ENCODE assay signal across 11 cellular contexts in genomic region chr4:108045687-108046024, GRCh38. TPM values are rescaled to one million over a fixed set of nuclear protein-coding genes. Genes with fewer than 3 reads are reported as not detected.
DNase-seq lines count a peak whose midpoint lies in the region; ATAC-seq and TF ChIP-seq lines count a peak whose summit lies in the region.
"Had no signal": no experiment of that assay in that cellular context is flagged by ENCODE, and none has a peak within 500 bp of the region (broad histone marks: within the 10 kb centered on the region; RNA-seq: fewer than 3 reads in every experiment).

No MANE protein-coding gene starts in this region.

- WGBS in sigmoid colon, 2 donors, result 15 to 46% methylated on average over 3 of the region's 3 CpGs
- WGBS in transverse colon (ENCODE audit: low coverage in 1 of 2), 2 donors, result 35% methylated on average over 3 of the region's 3 CpGs; no CpG with 5 or more reads in 1 of the 2 donors

- intact Hi-C loops in activated CD8-positive, alpha-beta T cell treated with anti-CD3 and anti-CD28 coated beads for 36 hours (cut with micrococcal nuclease), result no loop called here
- intact Hi-C loops in sigmoid colon (cut with DNase I), result no loop called here
- intact Hi-C loops in transverse colon (cut with DNase I; ENCODE audit: low total_unique reads), result no loop called here

- peaks cover 2 to 30% of the 10 kb centered on the region in 2 donors for H3K36me3 Mint-ChIP-seq in activated T-cell treated with anti-CD3 and anti-CD28 coated beads, Interleukin-2, amount 50 U/mL, for 72 hours (ENCODE audit: insufficient read depth in 2 of 2)
- peaks cover 35% of the 10 kb centered on the region for H3K36me3 Mint-ChIP-seq in activated CD8-positive, alpha-beta T cell treated with anti-CD3 and anti-CD28 coated beads for 36 hours (ENCODE audit: low read depth)

- H3K9me3 Mint-ChIP-seq in activated T-cell treated with anti-CD3 and anti-CD28 coated beads, Interleukin-2, amount 50 U/mL, for 72 hours, result peaks cover 0 to 1% of the 10 kb centered on the region in 2 donors
- H3K9me3 Mint-ChIP-seq in activated CD8-positive, alpha-beta T cell treated with anti-CD3 and anti-CD28 coated beads for 36 hours, result no peaks in the 10 kb centered on the region

- H3K27ac Mint-ChIP-seq in activated T-cell treated with anti-CD3 and anti-CD28 coated beads, Interleukin-2, amount 50 U/mL, for 72 hours, result peak overlapping the region; percentile 97
- peak overlapping the region; percentile 72 for H3K27ac Mint-ChIP-seq in activated CD8-positive, alpha-beta T cell treated with anti-CD3 and anti-CD28 coated beads for 36 hours

- CTCF ChIA-PET in activated CD8-positive, alpha-beta T cell treated with anti-CD3 and anti-CD28 coated beads for 36 hours (lab: Charles Lee), result interaction anchor here (0.9 to 3.0 kb wide), 5 partner anchors 8 to 526 kb away, joined by 3 to 18 read pairs (median 5); no protein-coding TSS in a partner anchor

- peaks cover 0 to 21% (median 10%) of the 10 kb centered on the region in 4 donors for H3K4me1 ChIP-seq in sigmoid colon
- H3K4me1 ChIP-seq in transverse colon, result peaks cover 0 to 5% (median 4%) of the 10 kb centered on the region in 4 donors

- H3K4me3 Mint-ChIP-seq in activated T-cell treated with anti-CD3 and anti-CD28 coated beads, Interleukin-2, amount 50 U/mL, for 72 hours, result peak overlapping the region; percentile 53 to 65
- no peak overlapping the region for H3K4me3 Mint-ChIP-seq in activated CD8-positive, alpha-beta T cell treated with anti-CD3 and anti-CD28 coated beads for 36 hours

- POLR2A ChIA-PET in activated CD8-positive, alpha-beta T cell treated with anti-CD3 and anti-CD28 coated beads for 36 hours (lab: Charles Lee), result interaction anchor here (0.6 to 2.9 kb wide), 6 partner anchors 15 to 127 kb away, joined by 3 to 8 read pairs (median 4); no protein-coding TSS in a partner anchor

- H3K4me3 ChIP-seq in foreskin fibroblast (ENCODE audit: low read depth in 1 of 2, low read length in 2 of 2) (no peak overlapping the region), sigmoid colon (no peak overlapping the region), transverse colon (no peak overlapping the region)
- H3K4me3 ChIP-seq: gastrocnemius medialis had no signal

- TF ChIP-seq EP300 in sigmoid colon (IDR thresholded peaks at IDR 0.05) (no peak), transverse colon (IDR thresholded peaks at IDR 0.05; ENCODE audit: low read depth) (no peak)

- peak; percentile 44 to 57 for DNase-seq in activated T-cell treated with anti-CD3 and anti-CD28 coated beads, Interleukin-2, amount 50 U/mL, for 72 hours
- no peak for DNase-seq in activated T-cell treated with anti-CD3 and anti-CD28 coated beads for 4 hours
- peak; percentile 45 for DNase-seq in activated CD8-positive, alpha-beta T cell treated with anti-CD3 and anti-CD28 coated beads for 36 hours
- DNase-seq in foreskin fibroblast, result peak; percentile 45 to 78
- DNase-seq in sigmoid colon, result no peak
- DNase-seq in transverse colon, result no peak
- DNase-seq in SK-N-DZ (ENCODE audit: low spot score), result no peak
- DNase-seq in T-helper 9 cell, result no peak
- DNase-seq: activated CD4-positive, alpha-beta T cell treated with anti-CD3 and anti-CD28 coated beads for 4 hours; stimulated activated CD4-positive, alpha-beta T cell treated with anti-CD3 and anti-CD28 coated beads, Interleukin-12 subunit alpha, Interleukin-12 subunit beta, amount 100 ng/mL, for 4 hours had no signal

- no peak for TF ChIP-seq CTCF in activated CD8-positive, alpha-beta T cell treated with anti-CD3 and anti-CD28 coated beads for 36 hours (IDR thresholded peaks at IDR 0.05)
- TF ChIP-seq CTCF in foreskin fibroblast (IDR thresholded peaks at IDR 0.05; ENCODE audit: low read depth, low read length) (no peak), sigmoid colon (IDR thresholded peaks at IDR 0.05) (no peak), transverse colon (IDR thresholded peaks at IDR 0.05) (no peak)

- no peaks in the 10 kb centered on the region for H3K27me3 Mint-ChIP-seq in activated T-cell treated with anti-CD3 and anti-CD28 coated beads, Interleukin-2, amount 50 U/mL, for 72 hours (ENCODE audit: low read depth)
- H3K27me3 Mint-ChIP-seq in activated CD8-positive, alpha-beta T cell treated with anti-CD3 and anti-CD28 coated beads for 36 hours, result no peaks in the 10 kb centered on the region

- H3K27me3 ChIP-seq in sigmoid colon (no peaks in the 10 kb centered on the region), transverse colon (no peaks in the 10 kb centered on the region)
- H3K27me3 ChIP-seq: gastrocnemius medialis had no signal

- in situ Hi-C loops in transverse colon (cut with MboI; ENCODE audit: low pct_ligation_motif_present in 1 of 4, low pct_unique_long_range_greater_than_20kb in 1 of 4, low sequenced_read_pairs in 3 of 4), result loop anchor here in 1 of 4 donors (25.0 kb wide), 1 partner anchor 517 kb away; no protein-coding TSS in a partner anchor

- peaks cover 63% of the 10 kb centered on the region for H3K4me1 Mint-ChIP-seq in activated T-cell treated with anti-CD3 and anti-CD28 coated beads, Interleukin-2, amount 50 U/mL, for 72 hours (ENCODE audit: low read depth)
- H3K4me1 Mint-ChIP-seq in activated CD8-positive, alpha-beta T cell treated with anti-CD3 and anti-CD28 coated beads for 36 hours (ENCODE audit: low read depth), result peaks cover 60% of the 10 kb centered on the region

- H3K36me3 ChIP-seq in sigmoid colon (no peaks in the 10 kb centered on the region), transverse colon (no peaks in the 10 kb centered on the region)
- H3K36me3 ChIP-seq: gastrocnemius medialis had no signal

- ATAC-seq in activated T-cell treated with anti-CD3 and anti-CD28 coated beads, Interleukin-2, amount 50 U/mL, for 72 hours (replicated peaks in 1 of 2), result peak; percentile 72 to 79
- ATAC-seq in activated CD8-positive, alpha-beta T cell treated with anti-CD3 and anti-CD28 coated beads for 36 hours, result peak; percentile 56

- H3K9me3 ChIP-seq in sigmoid colon (no peaks in the 10 kb centered on the region), transverse colon (no peaks in the 10 kb centered on the region)
- H3K9me3 ChIP-seq: gastrocnemius medialis had no signal

- peak overlapping the region in 3 of 4 donors; percentile 9 to 49 (median 29) for H3K27ac ChIP-seq in sigmoid colon
- no peak overlapping the region for H3K27ac ChIP-seq in transverse colon
- H3K27ac ChIP-seq: gastrocnemius medialis had no signal

- TF ChIP-seq POLR2A in sigmoid colon (IDR thresholded peaks at IDR 0.05) (no peak), transverse colon (IDR thresholded peaks at IDR 0.05) (no peak)

RNA-seq across cellular contexts. Expression of gene HADH, which starts 56.0 kb away (rescaled TPM):
- 10 to 100 TPM; 35.7 to 45.7 TPM for total RNA-seq in activated T-cell treated with anti-CD3 and anti-CD28 coated beads, Interleukin-2, amount 50 U/mL, for 72 hours
- total RNA-seq in activated CD8-positive, alpha-beta T cell treated with anti-CD3 and anti-CD28 coated beads for 36 hours, result 10 to 100 TPM; 50.3 to 50.7 TPM
- 100 to 1,000 TPM in 1 of 4 donors, 10 to 100 TPM in 3; 46.6 to 119 (median 65.0) TPM for total RNA-seq in sigmoid colon
- polyA plus RNA-seq in sigmoid colon, result 100 to 1,000 TPM in 2 of 3 donors, 10 to 100 TPM in 1; 99.6 to 229 (median 117) TPM
- total RNA-seq in transverse colon, result 100 to 1,000 TPM in 3 of 4 donors, 10 to 100 TPM in 1; 47.5 to 135 (median 117) TPM
- 29.0 and 32.3 TPM in 2 replicates for polyA plus RNA-seq in SK-N-DZ (2014; cell fraction: cytosol; rRNA removed)
- polyA plus RNA-seq in SK-N-DZ (2014; cell fraction: nucleus; rRNA removed), result 33.6 and 57.1 TPM in 2 replicates

Comparison
In these comparisons a context has a peak if more than half of its experiments do, and no peak if none do; other contexts are left out.
1. DNase-seq: peak in activated T-cell treated with anti-CD3 and anti-CD28 coated beads, Interleukin-2, amount 50 U/mL, for 72 hours (2 of 2), activated CD8-positive, alpha-beta T cell treated with anti-CD3 and anti-CD28 coated beads for 36 hours (single experiment) and foreskin fibroblast (2 of 2); none in activated T-cell treated with anti-CD3 and anti-CD28 coated beads for 4 hours (single experiment), sigmoid colon (single experiment), transverse colon (single experiment), SK-N-DZ (single experiment) and T-helper 9 cell (single experiment).
2. H3K27ac ChIP-seq: peak in sigmoid colon (3 of 4); none in transverse colon (0 of 4).